In genomic region chr10:42753126-42753506, GRCh38 we compare ENCODE assay signal across 1 cellular context.
TF ChIP-seq lines count a peak whose summit lies in the region.

No MANE protein-coding gene starts in this region.

TF ChIP-seq in H1, 55 proteins besides CTCF, POLR2A, EP300 and RAD21:
- no peak for TF ChIP-seq CBX8 (IDR thresholded peaks at IDR 0.05; ENCODE audit: borderline replicate concordance, low read depth, low read length)
- TF ChIP-seq E2F6 (IDR thresholded peaks at IDR 0.05): peak; percentile 35; the same call in 1 of the 2 replicates
- no peak for TF ChIP-seq TAF1 (IDR thresholded peaks at IDR 0.05; ENCODE audit: low read depth, low read length)
- TF ChIP-seq BRCA1 (IDR thresholded peaks at IDR 0.05; ENCODE audit: low read depth, low read length): 0 out of 2 replicates have a peak, but pooled peaks have one; percentile 20
- TF ChIP-seq CHD7 (IDR thresholded peaks at IDR 0.05; ENCODE audit: insufficient replicate concordance, low read length): no peak
- peak; percentile 25 for TF ChIP-seq RNF2 (IDR thresholded peaks at IDR 0.05; ENCODE audit: borderline replicate concordance, low read depth, low read length, missing control alignments, poor library complexity, severe bottlenecking)
- 0 out of 4 replicates have a peak, but pooled peaks of 1 of the 2 experiments have one; percentile 36 for TF ChIP-seq SIN3A (conservative IDR thresholded peaks at IDR 0.05 in 1 of 2, IDR thresholded peaks at IDR 0.05 in 1 of 2; ENCODE audit: low read depth in 1 of 2, low read length in 2 of 2)
- no peak for TF ChIP-seq SIX5 (IDR thresholded peaks at IDR 0.05; ENCODE audit: low read depth, low read length)
- TF ChIP-seq ASH2L (IDR thresholded peaks at IDR 0.05; ENCODE audit: low read length): no peak
- TF ChIP-seq CREB1 (IDR thresholded peaks at IDR 0.05): peak; percentile 50; the same call in 1 of the 2 replicates
- TF ChIP-seq JUND (IDR thresholded peaks at IDR 0.05; ENCODE audit: low read length): peak; percentile 33; the same call in 1 of the 2 replicates
- no peak for TF ChIP-seq KDM1A (IDR thresholded peaks at IDR 0.05; ENCODE audit: borderline replicate concordance, low read length)
- TF ChIP-seq RXRA (IDR thresholded peaks at IDR 0.05; ENCODE audit: insufficient read depth, low read depth, low read length): no peak
- TF ChIP-seq MAX (IDR thresholded peaks at IDR 0.05): peak; percentile 52
